ENCODE assay signal across 10 cellular contexts in the genomic region with DNA sequence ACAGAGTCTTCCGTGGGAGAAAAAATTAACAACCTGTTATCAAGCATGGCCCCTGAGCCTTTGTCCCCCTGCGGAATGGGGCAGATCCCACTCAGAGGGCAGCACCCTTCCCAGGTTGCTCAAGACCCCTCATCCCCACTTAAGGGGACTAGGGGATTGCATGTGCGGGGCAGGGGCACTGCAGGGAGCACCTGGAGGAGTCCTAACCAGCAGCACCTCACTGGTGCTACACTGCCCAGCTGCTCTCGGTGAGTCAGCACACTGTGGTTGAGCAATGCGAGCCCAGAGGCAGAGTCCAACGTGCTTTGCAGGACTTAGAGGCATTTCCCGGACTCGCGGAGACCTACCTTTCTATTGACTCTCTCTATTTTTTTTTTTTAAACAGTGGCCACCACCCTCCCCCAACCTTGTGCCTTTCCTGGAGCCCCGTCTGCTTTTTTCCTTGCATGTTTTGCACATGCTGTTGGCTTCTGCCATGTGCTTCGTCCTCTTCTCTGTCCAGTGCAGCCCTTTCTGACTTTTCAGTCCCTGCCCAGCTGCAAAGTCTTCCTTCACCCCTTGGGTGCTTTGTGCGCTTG.
DNase-seq lines count a peak whose midpoint lies in the region; ATAC-seq and TF ChIP-seq lines count a peak whose summit lies in the region.
"Had no signal": no experiment of that assay in that cellular context is flagged by ENCODE, and none has a peak within 500 bp of the region (broad histone marks: within the 10 kb centered on the region; RNA-seq: fewer than 3 reads in every experiment).

No MANE protein-coding gene starts in this region.

- H3K27me3 Mint-ChIP-seq in activated CD4-positive, alpha-beta memory T cell treated with anti-CD3 and anti-CD28 coated beads, Interleukin-2, amount 10 ng/mL, durations not matched to agents 7 days and 5 days, result no peaks in the 10 kb centered on the region

- TF ChIP-seq POLR2A in stomach (IDR thresholded peaks at IDR 0.05), result no peak

- H3K27ac ChIP-seq in right cardiac atrium (ENCODE audit: low read length), result peak overlapping the region; percentile 92
- H3K27ac ChIP-seq in stomach, result peak overlapping the region in 4 of 5 donors; percentile 92 to 97 (median 95)

- TF ChIP-seq CTCF in stomach (IDR thresholded peaks at IDR 0.05), result no peak

- CTCF ChIA-PET in activated CD4-positive, alpha-beta memory T cell treated with anti-CD3 and anti-CD28 coated beads, Interleukin-2, amount 10 ng/mL, durations not matched to agents 7 days and 5 days (lab: Charles Lee), result no interaction called here

- H3K36me3 ChIP-seq in stomach, result no peaks in the 10 kb centered on the region

- H3K36me3 Mint-ChIP-seq in activated CD4-positive, alpha-beta memory T cell treated with anti-CD3 and anti-CD28 coated beads, Interleukin-2, amount 10 ng/mL, durations not matched to agents 7 days and 5 days (ENCODE audit: low read depth), result peaks cover 8% of the 10 kb centered on the region

- peaks cover 39% of the 10 kb centered on the region for H3K4me1 Mint-ChIP-seq in activated CD4-positive, alpha-beta memory T cell treated with anti-CD3 and anti-CD28 coated beads, Interleukin-2, amount 10 ng/mL, durations not matched to agents 7 days and 5 days

- peaks cover 32% of the 10 kb centered on the region for H3K4me1 ChIP-seq in right cardiac atrium (ENCODE audit: control insufficient read depth, insufficient read depth, low read length)
- H3K4me1 ChIP-seq in stomach, result peaks cover 56 to 73% (median 66%) of the 10 kb centered on the region in 4 donors

- no peak overlapping the region for H3K4me3 ChIP-seq in right cardiac atrium (ENCODE audit: low read length)
- no peak overlapping the region for H3K4me3 ChIP-seq in stomach
- H3K4me3 ChIP-seq: GM12878 had no signal

- H3K27me3 ChIP-seq in right cardiac atrium (ENCODE audit: control insufficient read depth, insufficient read depth) (no peaks in the 10 kb centered on the region), stomach (no peaks in the 10 kb centered on the region)

- no peak for ATAC-seq in right cardiac atrium
- no peak for ATAC-seq in HG02623 (IDR thresholded peaks at IDR 0.05; ENCODE audit: unreplicated experiment)
- no peak for ATAC-seq in HG02970 (IDR thresholded peaks at IDR 0.05; ENCODE audit: low FRiP score, unreplicated experiment)
- ATAC-seq: GM12878 had no signal

- no peak overlapping the region for H3K4me3 Mint-ChIP-seq in activated CD4-positive, alpha-beta memory T cell treated with anti-CD3 and anti-CD28 coated beads, Interleukin-2, amount 10 ng/mL, durations not matched to agents 7 days and 5 days

- POLR2A ChIA-PET in activated CD4-positive, alpha-beta memory T cell treated with anti-CD3 and anti-CD28 coated beads, Interleukin-2, amount 10 ng/mL, durations not matched to agents 7 days and 5 days (lab: Charles Lee), result no interaction called here

- intact Hi-C loops in right cardiac atrium (cut with DNase I) (no loop called here), stomach (cut with DNase I; ENCODE audit: low total_unique reads) (no loop called here)

- WGBS in right cardiac atrium, result 85% methylated on average over 12 of the region's 12 CpGs
- WGBS in stomach, 5 donors, result 59 to 75% (median 70%) methylated on average over 11 to 12 of the region's 12 CpGs

- DNase-seq in HPDE6-E6E7 (ENCODE audit: extremely low spot score) (peak; percentile 72), UCSD-AML1 (lab: John Stamatoyannopoulos, UW; ENCODE audit: unreplicated experiment) (peak; percentile 45), right cardiac atrium (peak in 1 of 3 donors; percentile 61), stomach (peak; percentile 57)
- no peak for DNase-seq in stimulated activated CD8-positive, alpha-beta memory T cell treated with anti-CD3 and anti-CD28 coated beads, Interleukin-4, amount 100 ng/mL, for 48 hours
- no peak for DNase-seq in activated CD4-positive, alpha-beta memory T cell treated with anti-CD3 and anti-CD28 coated beads, Interleukin-2, amount 10 ng/mL, durations not matched to agents 7 days and 5 days
- DNase-seq: stimulated activated CD4-positive, alpha-beta T cell treated with anti-CD3 and anti-CD28 coated beads, Interleukin-15, amount 100 ng/mL, for 24 hours had no signal

- no peak overlapping the region for H3K27ac Mint-ChIP-seq in activated CD4-positive, alpha-beta memory T cell treated with anti-CD3 and anti-CD28 coated beads, Interleukin-2, amount 10 ng/mL, durations not matched to agents 7 days and 5 days

- H3K9me3 ChIP-seq in right cardiac atrium (ENCODE audit: control insufficient read depth, low read length), result no peaks in the 10 kb centered on the region
- H3K9me3 ChIP-seq in stomach, result peaks cover 0 to 6% (median 0%) of the 10 kb centered on the region in 4 donors

- peaks cover 7% of the 10 kb centered on the region for H3K9me3 Mint-ChIP-seq in activated CD4-positive, alpha-beta memory T cell treated with anti-CD3 and anti-CD28 coated beads, Interleukin-2, amount 10 ng/mL, durations not matched to agents 7 days and 5 days

- no peak for TF ChIP-seq EP300 in stomach (IDR thresholded peaks at IDR 0.05)

Comparison
In these comparisons a context has a peak if more than half of its experiments do, and no peak if none do; other contexts are left out.
1. DNase-seq: peak in HPDE6-E6E7 (single experiment), UCSD-AML1 (single experiment) and stomach (single experiment); none in stimulated activated CD8-positive, alpha-beta memory T cell treated with anti-CD3 and anti-CD28 coated beads, Interleukin-4, amount 100 ng/mL, for 48 hours (single experiment) and activated CD4-positive, alpha-beta memory T cell treated with anti-CD3 and anti-CD28 coated beads, Interleukin-2, amount 10 ng/mL, durations not matched to agents 7 days and 5 days (single experiment).